Comparison of ENCODE assay signal across 7 cellular contexts in the genomic region with DNA sequence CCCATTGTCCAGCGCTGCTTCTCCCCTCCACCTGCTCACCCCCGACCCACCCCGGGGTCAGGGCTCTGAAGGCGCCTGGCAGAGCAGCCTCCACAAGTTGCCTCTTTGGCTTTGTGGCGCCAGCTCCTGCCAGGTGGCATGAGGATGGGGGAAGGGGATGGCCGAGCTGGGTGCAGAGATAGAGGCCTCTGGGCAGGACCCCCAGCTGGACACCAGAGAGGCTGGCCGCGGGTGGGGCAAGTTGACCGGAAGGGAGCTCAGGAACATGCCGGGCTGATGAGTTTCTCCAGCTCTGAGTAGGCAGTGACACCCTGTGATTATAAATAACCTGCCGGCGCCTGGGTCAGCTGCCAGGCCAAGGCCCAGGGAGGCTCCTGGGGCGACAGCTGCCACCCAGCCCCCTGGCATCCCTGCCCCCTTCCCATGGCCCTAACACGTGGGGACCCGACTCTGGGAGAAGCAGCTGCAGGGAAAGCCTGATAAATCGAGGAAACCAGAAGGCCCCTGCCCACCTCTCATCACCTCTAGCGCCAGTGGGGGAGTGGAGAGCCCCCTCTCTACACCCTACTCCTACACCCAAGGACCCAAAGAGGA. TPM values are rescaled to one million over a fixed set of nuclear protein-coding genes. Genes with fewer than 3 reads are reported as not detected.
DNase-seq lines count a peak whose midpoint lies in the region; ATAC-seq and TF ChIP-seq lines count a peak whose summit lies in the region.

No MANE protein-coding gene starts in this region.

- H3K27ac ChIP-seq in GM23338 (ENCODE audit: low read depth) (no peak overlapping the region), SK-N-SH (ENCODE audit: low read depth in 2 of 2, low read length in 1 of 2) (0 out of 4 replicates have a peak overlapping the region, but pooled peaks of 1 of the 2 experiments have one; percentile 3), gastrocnemius medialis (peak overlapping the region; percentile 94 to 99 (median 96))

- H3K4me3 ChIP-seq in GM23338: peak overlapping the region; percentile 72
- H3K4me3 ChIP-seq in SK-N-SH (ENCODE audit: low read depth in 2 of 2, low read length in 1 of 2): peak overlapping the region; percentile 44 to 58
- H3K4me3 ChIP-seq in gastrocnemius medialis: peak overlapping the region; percentile 69 to 85 (median 73)

- H2AFZ ChIP-seq in GM23338 (peak overlapping the region; percentile 93), SK-N-SH (ENCODE audit: low read depth) (peak overlapping the region; percentile 65; the same call in 1 of the 2 replicates)

- H3K36me3 ChIP-seq in GM23338 (ENCODE audit: insufficient read depth): no peaks in the 10 kb centered on the region
- H3K36me3 ChIP-seq in SK-N-SH (replicated peaks in 1 of 2; ENCODE audit: control insufficient read depth in 1 of 2, insufficient read depth in 2 of 2, low read length in 1 of 2): no peaks in the 10 kb centered on the region
- peaks cover 0 to 7% of the 10 kb centered on the region in 2 donors for H3K36me3 ChIP-seq in gastrocnemius medialis

- ATAC-seq in GM23338: no peak; the same call in 2 of the 3 replicates
- peak; percentile 90 for ATAC-seq in Right ventricle myocardium superior (ENCODE audit: poor library complexity)
- peak; percentile 87 to 88 for ATAC-seq in gastrocnemius medialis
- ATAC-seq in GM19351 (IDR thresholded peaks at IDR 0.05; ENCODE audit: unreplicated experiment): no peak
- ATAC-seq in HG03039 (IDR thresholded peaks at IDR 0.05; ENCODE audit: unreplicated experiment): no peak

- H3K4me1 Mint-ChIP-seq in GM23338: peaks cover 7% of the 10 kb centered on the region; the same call in 2 of the 3 replicates

- no peak for DNase-seq in GM23338 (ENCODE audit: low spot score)
- peak; percentile 71 for DNase-seq in SK-N-SH
- peak; percentile 61 for DNase-seq in Right ventricle myocardium superior
- peak; percentile 86 to 94 for DNase-seq in gastrocnemius medialis
- no peak for DNase-seq in NCI-H526 (lab: John Stamatoyannopoulos, UW)

- TF ChIP-seq EP300 in SK-N-SH (IDR thresholded peaks at IDR 0.05; ENCODE audit: borderline replicate concordance in 1 of 2, low read depth in 1 of 2, low read length in 1 of 2): no peak

- POLR2A ChIA-PET in SK-N-SH (lab: Yijun Ruan, JAX): interaction anchor here (1.0 kb wide), 1 partner anchor 15 kb away, joined by 3 read pairs; no protein-coding TSS in a partner anchor

- H3K4me3 Mint-ChIP-seq in GM23338: peak overlapping the region; percentile 72

- H3K27me3 Mint-ChIP-seq in GM23338 (ENCODE audit: insufficient read depth, low read depth, poor library complexity): peaks cover 31% of the 10 kb centered on the region

- H3K9me2 ChIP-seq in GM23338 (ENCODE audit: insufficient read depth): no peaks in the 10 kb centered on the region
- no peaks in the 10 kb centered on the region for H3K9me2 ChIP-seq in SK-N-SH

- intact Hi-C loops in Right ventricle myocardium superior (cut with DNase I) (no loop called here), gastrocnemius medialis (cut with DNase I; ENCODE audit: low total_unique reads) (loop anchor here (1.0 kb wide), 1 partner anchor 59 kb away; a partner anchor contains a TSS)

- peak; percentile 70 to 72 for TF ChIP-seq POLR2A in gastrocnemius medialis (IDR thresholded peaks at IDR 0.05)

- TF ChIP-seq RAD21 in SK-N-SH (IDR thresholded peaks at IDR 0.05; ENCODE audit: low read length): no peak

- H3K27me3 ChIP-seq in GM23338 (ENCODE audit: insufficient read depth) (peaks cover 25% of the 10 kb centered on the region), SK-N-SH (ENCODE audit: insufficient read depth) (no peaks in the 10 kb centered on the region), gastrocnemius medialis (peaks cover 0 to 4% (median 0%) of the 10 kb centered on the region in 3 donors)

- peak overlapping the region; percentile 91 for H3K4me2 ChIP-seq in GM23338
- peak overlapping the region; percentile 82 for H3K4me2 ChIP-seq in SK-N-SH

- H4K20me1 ChIP-seq in GM23338 (replicated peaks; ENCODE audit: insufficient read depth) (no peaks in the 10 kb centered on the region), SK-N-SH (ENCODE audit: insufficient read depth) (no peaks in the 10 kb centered on the region)

- peaks cover 16% of the 10 kb centered on the region; the same call in 1 of the 2 replicates for H3K4me1 ChIP-seq in GM23338 (ENCODE audit: insufficient read depth)
- peaks cover 0 to 13% of the 10 kb centered on the region in 2 experiments; a peak in 1 of 4 replicates for H3K4me1 ChIP-seq in SK-N-SH (ENCODE audit: control insufficient read depth in 1 of 2, insufficient read depth in 2 of 2, low read depth in 1 of 2, low read length in 1 of 2)
- H3K4me1 ChIP-seq in gastrocnemius medialis: peaks cover 13 to 24% of the 10 kb centered on the region in 2 donors

- 44% methylated on average over 9 of the region's 17 CpGs for WGBS in SK-N-SH (ENCODE audit: low lambda C conversion rate)

- H3F3A ChIP-seq in GM23338 (replicated peaks; ENCODE audit: low read depth): 0 out of 2 replicates have a peak, but pooled peaks cover 7% of the 10 kb centered on the region
- no peaks in the 10 kb centered on the region for H3F3A ChIP-seq in SK-N-SH (replicated peaks; ENCODE audit: insufficient read depth)

- in situ Hi-C loops in gastrocnemius medialis (cut with MboI; ENCODE audit: low sequenced_read_pairs in 4 of 4): no loop called here

- no peak overlapping the region for H3K27ac Mint-ChIP-seq in GM23338

- H3K9me3 ChIP-seq in SK-N-SH (no peaks in the 10 kb centered on the region), gastrocnemius medialis (no peaks in the 10 kb centered on the region)

- no peak overlapping the region for H3K9ac ChIP-seq in SK-N-SH

- H3K9me3 Mint-ChIP-seq in GM23338: peaks cover 6% of the 10 kb centered on the region; the same call in 1 of the 3 replicates

- no peak for TF ChIP-seq CTCF in GM23338 (conservative IDR thresholded peaks at IDR 0.05; ENCODE audit: low read depth in 2 of 2)
- no peak for TF ChIP-seq CTCF in SK-N-SH (IDR thresholded peaks at IDR 0.05)
- TF ChIP-seq CTCF in gastrocnemius medialis (IDR thresholded peaks at IDR 0.05 in 4 of 5, conservative IDR thresholded peaks at IDR 0.05 in 1 of 5): no peak

- no peaks in the 10 kb centered on the region for H3K36me3 Mint-ChIP-seq in GM23338 (ENCODE audit: low read depth)

- CTCF ChIA-PET in SK-N-SH (lab: Yijun Ruan, JAX): interaction anchor here (0.5 to 4.3 kb wide), 5 partner anchors 12 to 1170 kb away, joined by 3 to 28 read pairs (median 5); a partner anchor contains a TSS

- H3K79me2 ChIP-seq in GM23338 (replicated peaks; ENCODE audit: insufficient read depth) (no peaks in the 10 kb centered on the region), SK-N-SH (ENCODE audit: insufficient read depth) (no peaks in the 10 kb centered on the region)

TF ChIP-seq in GM23338, 12 proteins besides CTCF, POLR2A, EP300 and RAD21 (continues in another document):
- TF ChIP-seq EZH2 (IDR thresholded peaks at IDR 0.05; ENCODE audit: low read depth, unreplicated experiment) (no peak), JUNB (IDR thresholded peaks at IDR 0.05; ENCODE audit: unreplicated experiment) (no peak)

TF ChIP-seq in SK-N-SH, 30 proteins besides CTCF, POLR2A, EP300 and RAD21 (continues in another document):
- TF ChIP-seq, protein P1, sequence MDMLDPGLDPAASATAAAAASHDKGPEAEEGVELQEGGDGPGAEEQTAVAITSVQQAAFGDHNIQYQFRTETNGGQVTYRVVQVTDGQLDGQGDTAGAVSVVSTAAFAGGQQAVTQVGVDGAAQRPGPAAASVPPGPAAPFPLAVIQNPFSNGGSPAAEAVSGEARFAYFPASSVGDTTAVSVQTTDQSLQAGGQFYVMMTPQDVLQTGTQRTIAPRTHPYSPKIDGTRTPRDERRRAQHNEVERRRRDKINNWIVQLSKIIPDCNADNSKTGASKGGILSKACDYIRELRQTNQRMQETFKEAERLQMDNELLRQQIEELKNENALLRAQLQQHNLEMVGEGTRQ (IDR thresholded peaks at IDR 0.05; ENCODE audit: borderline replicate concordance, low read depth, low read length): no peak
- no peak for TF ChIP-seq SIN3A (IDR thresholded peaks at IDR 0.05; ENCODE audit: borderline replicate concordance, low read depth, low read length)

RNA-seq across cellular contexts. Expression of a gene that starts 0.7 kb away (rescaled TPM):
- 11.6 and 13.6 TPM in 2 replicates for total RNA-seq in GM23338 (2014; rRNA removed; shearing (Covaris generic))
- polyA plus RNA-seq in GM23338 (2016; fragmentation: Nextera tagmentation; extraction: Ambion mirVana) (7.4 and 7.5 TPM in 2 replicates), SK-N-SH (2012; rRNA removed) (0.71 and 0.97 TPM in 2 replicates)
- polyA plus RNA-seq in SK-N-SH (2012; cell fraction: cytosol; rRNA removed): 0.62 and 0.94 TPM in 2 replicates
- 2.0 and 2.2 TPM in 2 replicates for polyA plus RNA-seq in SK-N-SH (2012; cell fraction: nucleus; rRNA removed)
- total RNA-seq in Right ventricle myocardium superior (13.0 TPM), gastrocnemius medialis (10 to 100 TPM; 12.3 to 52.9 (median 30.2) TPM)

RNA-seq across cellular contexts. Expression of a gene that starts 26.6 kb away (rescaled TPM):
- total RNA-seq in GM23338 (2014; rRNA removed; shearing (Covaris generic)): 27.6 and 48.0 TPM in 2 replicates
- 230 and 232 TPM in 2 replicates for polyA plus RNA-seq in GM23338 (2016; fragmentation: Nextera tagmentation; extraction: Ambion mirVana)
- polyA plus RNA-seq in SK-N-SH (2012; rRNA removed): 56.6 and 64.4 TPM in 2 replicates
- 37.8 and 55.1 TPM in 2 replicates for polyA plus RNA-seq in SK-N-SH (2012; cell fraction: cytosol; rRNA removed)
- polyA plus RNA-seq in SK-N-SH (2012; cell fraction: nucleus; rRNA removed): 20.0 and 20.1 TPM in 2 replicates
- total RNA-seq in Right ventricle myocardium superior: 64.6 TPM
- total RNA-seq in gastrocnemius medialis: 10 to 100 TPM; 40.6 to 73.8 (median 54.5) TPM

RNA-seq across cellular contexts. Expression of a gene that starts 26.8 kb away (rescaled TPM):
- 113 and 134 TPM in 2 replicates for total RNA-seq in GM23338 (2014; rRNA removed; shearing (Covaris generic))
- polyA plus RNA-seq in GM23338 (2016; fragmentation: Nextera tagmentation; extraction: Ambion mirVana): 93.0 and 98.7 TPM in 2 replicates
- 165 and 192 TPM in 2 replicates for polyA plus RNA-seq in SK-N-SH (2012; rRNA removed)
- 129 and 173 TPM in 2 replicates for polyA plus RNA-seq in SK-N-SH (2012; cell fraction: cytosol; rRNA removed)
- polyA plus RNA-seq in SK-N-SH (2012; cell fraction: nucleus; rRNA removed): 92.2 and 93.2 TPM in 2 replicates
- total RNA-seq in Right ventricle myocardium superior: 149 TPM
- total RNA-seq in gastrocnemius medialis: 10 to 100 TPM; 24.1 to 45.1 (median 33.8) TPM

RNA-seq across cellular contexts. Expression of a gene that starts 28.5 kb away (rescaled TPM):
- total RNA-seq in GM23338 (2014; rRNA removed; shearing (Covaris generic)): 34.0 and 35.1 TPM in 2 replicates
- polyA plus RNA-seq in GM23338 (2016; fragmentation: Nextera tagmentation; extraction: Ambion mirVana) (5.8 and 6.1 TPM in 2 replicates), SK-N-SH (2012; rRNA removed) (1.2 and 1.4 TPM in 2 replicates)
- polyA plus RNA-seq in SK-N-SH (2012; cell fraction: cytosol; rRNA removed): 1.2 and 1.6 TPM in 2 replicates
- 0.55 and 0.80 TPM in 2 replicates for polyA plus RNA-seq in SK-N-SH (2012; cell fraction: nucleus; rRNA removed)
- total RNA-seq in Right ventricle myocardium superior (0.13 TPM), gastrocnemius medialis (1 to 10 TPM in 1 of 4 donors, under 1 TPM in 3; 0.20 to 1.3 (median 0.24) TPM)

RNA-seq across cellular contexts. Expression of a gene that starts 58.7 kb away (rescaled TPM):
- 21.8 and 30.1 TPM in 2 replicates for total RNA-seq in GM23338 (2014; rRNA removed; shearing (Covaris generic))
- polyA plus RNA-seq in GM23338 (2016; fragmentation: Nextera tagmentation; extraction: Ambion mirVana) (5.9 and 6.4 TPM in 2 replicates), SK-N-SH (2012; rRNA removed) (6.7 and 8.2 TPM in 2 replicates)
- polyA plus RNA-seq in SK-N-SH (2012; cell fraction: cytosol; rRNA removed): 5.1 and 5.8 TPM in 2 replicates
- polyA plus RNA-seq in SK-N-SH (2012; cell fraction: nucleus; rRNA removed): 14.5 and 17.2 TPM in 2 replicates
- total RNA-seq in Right ventricle myocardium superior (5.1 TPM), gastrocnemius medialis (100 to 1,000 TPM in 1 of 4 donors, 10 to 100 TPM in 3; 15.0 to 141 (median 60.2) TPM)

Comparison
In these comparisons a context has a peak if more than half of its experiments do, and no peak if none do; other contexts are left out.
1. ATAC-seq: peak in Right ventricle myocardium superior (single experiment) and gastrocnemius medialis (2 of 2); none in GM23338 (single experiment), GM19351 (single experiment) and HG03039 (single experiment).
2. DNase-seq: peak in SK-N-SH (single experiment), Right ventricle myocardium superior (single experiment) and gastrocnemius medialis (2 of 2); none in GM23338 (single experiment) and NCI-H526 (0 of 2).
3. Peak in every context shown above with its lines, with median percentiles within 50 percentile points of each other: H3K4me3 ChIP-seq.